ENCODE assay signal across 18 cellular contexts in the genomic region with DNA sequence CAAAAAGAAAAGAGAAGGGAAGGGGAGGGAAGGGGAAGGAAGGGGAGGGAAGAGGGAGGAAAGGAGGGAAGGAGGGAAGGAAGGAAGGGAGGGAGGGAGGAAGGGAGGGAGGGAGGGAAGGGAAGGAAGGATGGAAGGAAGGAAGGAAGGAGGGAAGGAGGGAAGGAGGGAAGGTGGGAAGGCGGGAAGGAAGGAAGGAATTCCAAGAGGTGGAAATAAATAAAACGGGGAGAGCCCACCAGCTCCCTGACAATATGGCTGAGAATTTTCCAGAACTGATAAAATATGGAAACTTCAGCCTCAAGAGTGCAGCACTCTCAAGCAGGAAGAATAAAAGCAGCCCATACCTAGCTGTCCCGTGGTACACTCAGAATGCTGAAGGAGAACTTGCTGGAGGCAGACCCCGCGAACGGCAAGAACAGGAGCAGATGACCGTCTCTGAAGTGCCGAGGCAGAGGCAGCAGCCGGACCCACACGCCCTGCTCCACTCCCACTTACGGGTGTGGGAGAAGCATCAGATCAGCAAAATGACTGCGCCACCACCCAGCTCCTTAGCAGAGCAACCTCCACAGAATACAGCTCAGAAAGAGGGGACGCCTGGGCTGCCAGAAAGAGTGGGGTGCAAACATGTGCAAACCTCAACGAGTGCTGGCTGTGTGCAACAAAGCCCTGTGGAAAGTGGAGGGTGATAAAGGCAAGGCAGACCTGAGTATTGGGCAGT. TPM values are rescaled to one million over a fixed set of nuclear protein-coding genes. Genes with fewer than 3 reads are reported as not detected.
DNase-seq lines count a peak whose midpoint lies in the region; ATAC-seq and TF ChIP-seq lines count a peak whose summit lies in the region.
"Had no signal": no experiment of that assay in that cellular context is flagged by ENCODE, and none has a peak within 500 bp of the region (broad histone marks: within the 10 kb centered on the region; RNA-seq: fewer than 3 reads in every experiment).

No MANE protein-coding gene starts in this region.

- H3K36me3 Mint-ChIP-seq in IgD-negative memory B cell: no peaks in the 10 kb centered on the region
- H3K36me3 Mint-ChIP-seq in chondrocyte (ENCODE audit: low read depth): peaks cover 2% of the 10 kb centered on the region
- H3K36me3 Mint-ChIP-seq: CD14-positive monocyte had no signal

- 0 out of 2 replicates have a peak overlapping the region, but pooled peaks have one; percentile 66 for H3K4me3 ChIP-seq in BLaER1
- no peak overlapping the region for H3K4me3 ChIP-seq in osteoblast (ENCODE audit: insufficient read depth, low read length)
- no peak overlapping the region for H3K4me3 ChIP-seq in upper lobe of left lung
- H3K4me3 ChIP-seq: A549 had no signal

- ATAC-seq in upper lobe of left lung (ENCODE audit: low FRiP score in 2 of 2): no peak
- ATAC-seq: A549 had no signal

- peak overlapping the region; percentile 100 for H3K27ac Mint-ChIP-seq in IgD-negative memory B cell
- H3K27ac Mint-ChIP-seq in chondrocyte (ENCODE audit: unreplicated experiment): no peak overlapping the region
- H3K27ac Mint-ChIP-seq: CD14-positive monocyte had no signal

- H3K9me3 Mint-ChIP-seq in IgD-negative memory B cell (no peaks in the 10 kb centered on the region), chondrocyte (ENCODE audit: low read depth) (peaks cover 3% of the 10 kb centered on the region)

- H3K27me3 ChIP-seq in BLaER1 (no peaks in the 10 kb centered on the region), osteoblast (ENCODE audit: insufficient read depth, low read length) (peaks cover 4% of the 10 kb centered on the region), upper lobe of left lung (peaks cover 0 to 8% (median under 1%) of the 10 kb centered on the region in 4 donors)

- peak overlapping the region; percentile 100 for H3K4me2 ChIP-seq in BLaER1
- no peak overlapping the region for H3K4me2 ChIP-seq in osteoblast (ENCODE audit: insufficient read depth, low read length)
- H3K4me2 ChIP-seq: A549 had no signal

- TF ChIP-seq CTCF in chondrocyte (IDR thresholded peaks at IDR 0.05): no peak
- no peak for TF ChIP-seq CTCF in osteoblast (IDR thresholded peaks at IDR 0.05; ENCODE audit: extremely low read depth, low read depth, low read length)
- no peak for TF ChIP-seq CTCF in upper lobe of left lung (IDR thresholded peaks at IDR 0.05)

- H3K27me3 Mint-ChIP-seq in IgD-negative memory B cell: no peaks in the 10 kb centered on the region
- H3K27me3 Mint-ChIP-seq in chondrocyte (ENCODE audit: low read depth): no peaks in the 10 kb centered on the region

- H3K4me3 Mint-ChIP-seq in IgD-negative memory B cell (peak overlapping the region in 1 of 4 donors; percentile 95), chondrocyte (ENCODE audit: unreplicated experiment) (no peak overlapping the region)
- H3K4me3 Mint-ChIP-seq: CD14-positive monocyte had no signal

- no peak overlapping the region for H3K9ac ChIP-seq in BLaER1

- H3K9me3 ChIP-seq in BLaER1 (peaks cover 40% of the 10 kb centered on the region), osteoblast (ENCODE audit: low read depth, low read length) (no peaks in the 10 kb centered on the region), upper lobe of left lung (peaks cover 0 to 11% (median 0%) of the 10 kb centered on the region in 4 donors)
- H3K9me3 ChIP-seq: Caco-2 had no signal

- H3K79me2 ChIP-seq in osteoblast (ENCODE audit: insufficient read depth, low read length): no peaks in the 10 kb centered on the region

- H4K20me1 ChIP-seq in BLaER1 (no peaks in the 10 kb centered on the region), osteoblast (ENCODE audit: insufficient read depth, low read length) (no peaks in the 10 kb centered on the region)

- WGBS in upper lobe of left lung, 2 donors: 86 to 88% methylated on average over 14 of the region's 14 CpGs

- H3K4me1 Mint-ChIP-seq in IgD-negative memory B cell: peaks cover 35 to 48% (median 37%) of the 10 kb centered on the region in 3 donors
- H3K4me1 Mint-ChIP-seq in chondrocyte (ENCODE audit: low read depth): peaks cover 18% of the 10 kb centered on the region

- TF ChIP-seq EP300 in upper lobe of left lung (IDR thresholded peaks at IDR 0.05): no peak

- DNase-seq in chondrocyte (ENCODE audit: low spot score) (peak; percentile 81), osteoblast (ENCODE audit: insufficient read length, low spot score, missing footprints) (peak; percentile 78), D341Med (ENCODE audit: low spot score) (no peak), NCI-H146 (lab: John Stamatoyannopoulos, UW) (no peak), upper lobe of left lung (no peak)
- DNase-seq: Caco-2; HCEC 1CT; NCI-H187 treated with DMSO at 0.1 percent for 48 hours; NCI-H345; NCI-H526 treated with DMSO at 0.1 percent for 48 hours; NK-92 treated with Interleukin-12 subunit alpha and Interleukin-12 subunit beta, amount 100 ng/mL, for 24 hours; OCI-M1 had no signal

- H3K27ac ChIP-seq in BLaER1 (peak overlapping the region; percentile 97), osteoblast (ENCODE audit: low read depth, low read length) (no peak overlapping the region), upper lobe of left lung (no peak overlapping the region)
- H3K27ac ChIP-seq: A549, HL-60 had no signal

- TF ChIP-seq POLR2A in upper lobe of left lung (IDR thresholded peaks at IDR 0.05): no peak

- no peak overlapping the region for H2AFZ ChIP-seq in osteoblast (ENCODE audit: low read length)

- H3K4me1 ChIP-seq in BLaER1 (peaks cover 70% of the 10 kb centered on the region), osteoblast (ENCODE audit: insufficient read depth, low read length) (no peaks in the 10 kb centered on the region), upper lobe of left lung (peaks cover 3 to 11% (median 4%) of the 10 kb centered on the region in 4 donors)

- H3K36me3 ChIP-seq in BLaER1 (peaks cover 23% of the 10 kb centered on the region), osteoblast (ENCODE audit: insufficient read depth, low read length) (no peaks in the 10 kb centered on the region), upper lobe of left lung (no peaks in the 10 kb centered on the region)

RNA-seq across cellular contexts. Expression of a gene that starts 34.1 kb away (rescaled TPM):
- polyA plus RNA-seq in IgD-negative memory B cell: 10.8 TPM
- total RNA-seq in chondrocyte (117 to 152 TPM (median 121 TPM) in 3 replicates), osteoblast (46.6 and 49.2 TPM in 2 replicates), upper lobe of left lung (100 to 1,000 TPM in 5 of 6 donors, 10 to 100 TPM in 1; 65.2 to 259 (median 131) TPM)

RNA-seq across cellular contexts. Expression of a gene that starts 50.7 kb away (rescaled TPM):
- polyA plus RNA-seq in IgD-negative memory B cell: not detected
- total RNA-seq in chondrocyte (0.54 to 1.2 TPM (median 0.75 TPM) in 3 replicates), osteoblast (not detected in 2 replicates), upper lobe of left lung (not detected)
- total RNA-seq: Caco-2, RPMI7951 had no signal
- polyA plus RNA-seq: CD14-positive monocyte had no signal

Comparison
In these comparisons a context has a peak if more than half of its experiments do, and no peak if none do; other contexts are left out.
1. DNase-seq: peak in chondrocyte (single experiment) and osteoblast (single experiment); none in D341Med (single experiment), NCI-H146 (single experiment) and upper lobe of left lung (0 of 2).